14 cellular contexts compared by ENCODE assay signal in the genomic region with DNA sequence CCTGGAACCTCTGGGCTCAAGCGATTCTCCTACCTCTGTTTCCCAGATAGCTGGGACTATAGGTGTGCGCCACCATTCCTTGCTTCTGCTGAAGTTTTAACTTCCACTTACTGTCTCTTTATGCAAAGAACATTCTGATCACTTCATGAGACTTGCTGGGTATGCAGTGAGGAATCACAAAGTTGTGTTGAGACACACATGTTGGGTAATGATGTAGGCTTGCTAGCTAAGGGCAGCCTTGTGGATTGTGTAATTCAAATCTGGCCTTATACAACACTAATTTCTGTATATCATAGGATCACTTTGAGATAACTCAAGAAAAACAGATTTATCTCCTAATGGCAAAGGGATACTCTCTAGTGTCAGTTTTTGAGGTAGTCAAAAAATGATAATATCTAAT. TPM values are rescaled to one million over a fixed set of nuclear protein-coding genes. Genes with fewer than 3 reads are reported as not detected.
A peak's percentile ranks its signal among the peaks of the same experiment; 100 is the strongest.
DNase-seq lines count a peak whose midpoint lies in the region; ATAC-seq and TF ChIP-seq lines count a peak whose summit lies in the region.
"Had no signal": no experiment of that assay in that cellular context is flagged by ENCODE, and none has a peak within 500 bp of the region (broad histone marks: within the 10 kb centered on the region; RNA-seq: fewer than 3 reads in every experiment).

No MANE protein-coding gene starts in this region.

- no peak overlapping the region for H3K4me3 Mint-ChIP-seq in CD4-positive, CD25-positive, alpha-beta regulatory T cell
- H3K4me3 Mint-ChIP-seq in HFFc6 = no peak overlapping the region

- H3K27ac ChIP-seq in CD4-positive, CD25-positive, alpha-beta regulatory T cell (ENCODE audit: insufficient read depth, low read length, poor library complexity, severe bottlenecking) = no peak overlapping the region
- no peak overlapping the region for H3K27ac ChIP-seq in lower lobe of right lung
- no peak overlapping the region for H3K27ac ChIP-seq in smooth muscle cell (ENCODE audit: low read depth)
- H3K27ac ChIP-seq: suprapubic skin had no signal

- no peak for DNase-seq in CD4-positive, CD25-positive, alpha-beta regulatory T cell
- DNase-seq in HFFc6 (no peak), amniotic epithelial cell (ENCODE audit: low read depth) (peak; percentile 95), lower lobe of right lung (no peak), smooth muscle cell (lab: John Stamatoyannopoulos, UW; ENCODE audit: unreplicated experiment) (no peak), hippocampal formation (lab: John Stamatoyannopoulos, UW) (no peak)
- no peak for DNase-seq in activated effector memory CD4-positive, alpha-beta T cell treated with Interleukin-2 at 50 U/mL for 16 hours
- DNase-seq: central memory CD4-positive, alpha-beta T cell; effector CD4-positive, alpha-beta T cell; NCI-H146; NCI-H226; stimulated activated CD4-positive, alpha-beta T cell treated with anti-CD3 and anti-CD28 coated beads, Interleukin-2, amount 100 ng/mL, for 48 hours had no signal

- H3K79me2 ChIP-seq in smooth muscle cell (ENCODE audit: low read depth) = peaks cover 23% of the 10 kb centered on the region

- peaks cover 76% of the 10 kb centered on the region for H3K36me3 Mint-ChIP-seq in CD4-positive, CD25-positive, alpha-beta regulatory T cell
- H3K36me3 Mint-ChIP-seq in HFFc6 (ENCODE audit: low read depth) = peaks cover 54% of the 10 kb centered on the region

- TF ChIP-seq CTCF in HFFc6 (IDR thresholded peaks at IDR 0.05) (no peak), lower lobe of right lung (IDR thresholded peaks at IDR 0.05) (no peak), smooth muscle cell (IDR thresholded peaks at IDR 0.05; ENCODE audit: borderline replicate concordance, insufficient read depth, poor library complexity, severe bottlenecking) (no peak)

- H3K4me1 Mint-ChIP-seq in CD4-positive, CD25-positive, alpha-beta regulatory T cell = peaks cover 50 to 63% (median 60%) of the 10 kb centered on the region in 4 donors
- H3K4me1 Mint-ChIP-seq in HFFc6 (ENCODE audit: low read depth) = peaks cover 10% of the 10 kb centered on the region

- H3K9me3 Mint-ChIP-seq in CD4-positive, CD25-positive, alpha-beta regulatory T cell = no peaks in the 10 kb centered on the region
- H3K9me3 Mint-ChIP-seq in HFFc6 = no peaks in the 10 kb centered on the region

- H3K4me2 ChIP-seq in smooth muscle cell = no peak overlapping the region

- peaks cover 25% of the 10 kb centered on the region for H3K4me1 ChIP-seq in CD4-positive, CD25-positive, alpha-beta regulatory T cell (ENCODE audit: control insufficient read depth, insufficient read depth, low read length, poor library complexity, severe bottlenecking)
- peaks cover 3% of the 10 kb centered on the region for H3K4me1 ChIP-seq in lower lobe of right lung
- H3K4me1 ChIP-seq in smooth muscle cell (ENCODE audit: low read depth) = no peaks in the 10 kb centered on the region

- WGBS in smooth muscle cell (ENCODE audit: low lambda C conversion rate) = 96% methylated on average over 2 of the region's 2 CpGs

- H3K27ac Mint-ChIP-seq in CD4-positive, CD25-positive, alpha-beta regulatory T cell = peak overlapping the region in 2 of 3 donors; percentile 63 to 80
- peak overlapping the region; percentile 7; the same call in 1 of the 2 replicates for H3K27ac Mint-ChIP-seq in HFFc6

- no peaks in the 10 kb centered on the region for H3F3A ChIP-seq in smooth muscle cell (ENCODE audit: low read depth)

- H3K27me3 Mint-ChIP-seq in CD4-positive, CD25-positive, alpha-beta regulatory T cell = no peaks in the 10 kb centered on the region
- H3K27me3 Mint-ChIP-seq in HFFc6 (ENCODE audit: insufficient read depth) = no peaks in the 10 kb centered on the region; the same call in 1 of the 2 replicates

- no peak overlapping the region for H2AFZ ChIP-seq in smooth muscle cell (ENCODE audit: low read depth)

- H4K20me1 ChIP-seq in smooth muscle cell (ENCODE audit: low read depth) = peaks cover 43% of the 10 kb centered on the region

- H3K9me3 ChIP-seq in CD4-positive, CD25-positive, alpha-beta regulatory T cell (ENCODE audit: control insufficient read depth in 2 of 2, low read length in 2 of 2) = no peaks in the 10 kb centered on the region
- H3K9me3 ChIP-seq in lower lobe of right lung = no peaks in the 10 kb centered on the region
- no peaks in the 10 kb centered on the region for H3K9me3 ChIP-seq in smooth muscle cell (replicated peaks; ENCODE audit: low read depth)
- H3K9me3 ChIP-seq: suprapubic skin had no signal

- H3K9ac ChIP-seq in smooth muscle cell (ENCODE audit: low read depth) = no peak overlapping the region

- intact Hi-C loops in lower lobe of right lung (cut with DNase I) = no loop called here

- no peak for ATAC-seq in CD4-positive, CD25-positive, alpha-beta regulatory T cell (ENCODE audit: low read depth in 2 of 2)
- ATAC-seq in lower lobe of right lung = peak; percentile 13 to 36
- ATAC-seq: HCT116 had no signal

- H3K36me3 ChIP-seq in CD4-positive, CD25-positive, alpha-beta regulatory T cell (ENCODE audit: control insufficient read depth, insufficient read depth, low read length) = peaks cover 92% of the 10 kb centered on the region
- peaks cover 97% of the 10 kb centered on the region for H3K36me3 ChIP-seq in lower lobe of right lung
- peaks cover 38% of the 10 kb centered on the region for H3K36me3 ChIP-seq in smooth muscle cell (ENCODE audit: low read depth)

- no peak overlapping the region for H3K4me3 ChIP-seq in CD4-positive, CD25-positive, alpha-beta regulatory T cell (ENCODE audit: low read depth, low read length)
- H3K4me3 ChIP-seq in lower lobe of right lung (no peak overlapping the region), smooth muscle cell (no peak overlapping the region)
- H3K4me3 ChIP-seq: suprapubic skin had no signal

- H3K27me3 ChIP-seq in CD4-positive, CD25-positive, alpha-beta regulatory T cell (ENCODE audit: control insufficient read depth, insufficient read depth, low read length) = no peaks in the 10 kb centered on the region
- H3K27me3 ChIP-seq in lower lobe of right lung (ENCODE audit: low read depth) (no peaks in the 10 kb centered on the region), smooth muscle cell (ENCODE audit: low read depth) (no peaks in the 10 kb centered on the region)
- H3K27me3 ChIP-seq: suprapubic skin had no signal

RNA-seq across cellular contexts. Expression of a gene that starts 24.2 kb away (rescaled TPM):
- total RNA-seq in CD4-positive, CD25-positive, alpha-beta regulatory T cell = 178 TPM
- polyA plus RNA-seq in CD4-positive, CD25-positive, alpha-beta regulatory T cell = 100 to 1,000 TPM; 272 to 336 (median 287) TPM
- 100 to 1,000 TPM; 291 to 372 (median 352) TPM for total RNA-seq in HFFc6 (2021; fragmentation: NEBNext Ultra II Directional; extraction: Animal tissue kit (Norgen Biotek cat#: 25700))
- 155 TPM for total RNA-seq in lower lobe of right lung
- total RNA-seq in smooth muscle cell = 266 and 283 TPM in 2 replicates
- 197 and 200 TPM in 2 replicates for polyA plus RNA-seq in smooth muscle cell

RNA-seq across cellular contexts. Expression of a gene that starts 51.7 kb away (rescaled TPM):
- 4.6 TPM for total RNA-seq in CD4-positive, CD25-positive, alpha-beta regulatory T cell
- polyA plus RNA-seq in CD4-positive, CD25-positive, alpha-beta regulatory T cell = 10 to 100 TPM in 1 of 4 donors, 1 to 10 TPM in 3; 7.0 to 12.8 (median 8.7) TPM
- total RNA-seq in HFFc6 (2021; fragmentation: NEBNext Ultra II Directional; extraction: Animal tissue kit (Norgen Biotek cat#: 25700)) = under 1 TPM in 3 of 6 experiments, not detected in 3; 0.09 to 0.25 (median 0.13) TPM
- total RNA-seq in lower lobe of right lung (1.2 TPM), smooth muscle cell (3.6 and 5.7 TPM in 2 replicates)
- polyA plus RNA-seq in smooth muscle cell = 5.7 and 6.3 TPM in 2 replicates

RNA-seq across cellular contexts. Expression of a gene that starts 51.8 kb away (rescaled TPM):
- total RNA-seq in CD4-positive, CD25-positive, alpha-beta regulatory T cell = 28.0 TPM
- 10 to 100 TPM; 43.2 to 73.8 (median 49.0) TPM for polyA plus RNA-seq in CD4-positive, CD25-positive, alpha-beta regulatory T cell
- 1 to 10 TPM; 4.9 to 7.5 (median 6.4) TPM for total RNA-seq in HFFc6 (2021; fragmentation: NEBNext Ultra II Directional; extraction: Animal tissue kit (Norgen Biotek cat#: 25700))
- total RNA-seq in lower lobe of right lung (18.5 TPM), smooth muscle cell (4.8 and 8.4 TPM in 2 replicates)
- 3.9 and 10.0 TPM in 2 replicates for polyA plus RNA-seq in smooth muscle cell

Comparison
In these comparisons a context has a peak if more than half of its experiments do, and no peak if none do; other contexts are left out.
1. ATAC-seq: peak in lower lobe of right lung (2 of 2); none in CD4-positive, CD25-positive, alpha-beta regulatory T cell (0 of 2).